ENCODE assay signal across 23 cellular contexts in genomic region chr20:25078662-25079061, GRCh38. TPM values are rescaled to one million over a fixed set of nuclear protein-coding genes. Genes with fewer than 3 reads are reported as not detected.
"Had no signal": no experiment of that assay in that cellular context is flagged by ENCODE, and none has a peak within 500 bp of the region (broad histone marks: within the 10 kb centered on the region; RNA-seq: fewer than 3 reads in every experiment).

No MANE protein-coding gene starts in this region.

- H3K36me3 Mint-ChIP-seq: activated naive CD4-positive, alpha-beta T cell treated with anti-CD3 and anti-CD28 coated beads, Interleukin-2, amount 50 U/mL, for 24 hours; WTC11 had no signal

- H3K4me1 Mint-ChIP-seq: nephron had no signal

- H3K27ac Mint-ChIP-seq: activated naive CD4-positive, alpha-beta T cell treated with anti-CD3 and anti-CD28 coated beads, Interleukin-2, amount 50 U/mL, for 24 hours; activated T-helper 1 cell treated with anti-CD3 and anti-CD28 coated beads, Interleukin-12 subunit alpha, Interleukin-12 subunit beta, Interleukin-2, Interleukin-4 antibody, amounts not matched to agents 30 ng/mL and 10 ng/mL and 1 ng/mL, durations not matched to agents 14 hours and 24 hours and 36 hours; nephron; T-helper 1 cell treated with Interleukin-12 subunit alpha and Interleukin-12 subunit beta and Interleukin-4 antibody, amounts not matched to agents 30 μg/mL and 1 μg/mL, for 36 hours; WTC11 had no signal

- H3K4me3 ChIP-seq: body of pancreas, right lobe of liver had no signal

- H3K9me3 ChIP-seq: body of pancreas, esophagus muscularis mucosa, neutrophil, pancreas, right lobe of liver, tibial artery had no signal

- ATAC-seq: right lobe of liver; stimulated activated naive CD8-positive, alpha-beta T cell treated with anti-CD3 and anti-CD28 coated beads, Interleukin-15, Interleukin-2, amounts not matched to agents 100 U/mL and 50 U/mL, for 24 hours; WTC11 had no signal

- DNase-seq: activated gamma-delta T cell; anterior cingulate cortex; body of pancreas; dorsolateral prefrontal cortex; glutamatergic neuron; hippocampal formation; left ventricle myocardium superior; mammary epithelial cell; midbrain; pancreas; right lobe of liver; stimulated activated CD4-positive, alpha-beta T cell treated with anti-CD3 and anti-CD28 coated beads, Interleukin-15, amount 100 ng/mL, for 24 hours; stimulated activated naive CD8-positive, alpha-beta T cell treated with anti-CD3 and anti-CD28 coated beads, Interleukin-15, Interleukin-2, amounts not matched to agents 100 U/mL and 50 U/mL, for 24 hours; T1000; tibial artery had no signal

- H3K27ac ChIP-seq: neutrophil, pancreas, right lobe of liver, tibial artery had no signal

- H3K36me3 ChIP-seq: esophagus muscularis mucosa, neutrophil, pancreas, right lobe of liver, tibial artery had no signal

- H3K4me3 Mint-ChIP-seq: activated naive CD4-positive, alpha-beta T cell treated with anti-CD3 and anti-CD28 coated beads, Interleukin-2, amount 50 U/mL, for 24 hours; activated T-helper 1 cell treated with anti-CD3 and anti-CD28 coated beads, Interleukin-12 subunit alpha, Interleukin-12 subunit beta, Interleukin-2, Interleukin-4 antibody, amounts not matched to agents 30 ng/mL and 10 ng/mL and 1 ng/mL, durations not matched to agents 14 hours and 24 hours and 36 hours; nephron; T-helper 1 cell treated with Interleukin-12 subunit alpha and Interleukin-12 subunit beta and Interleukin-4 antibody, amounts not matched to agents 30 μg/mL and 1 μg/mL, for 36 hours had no signal

- H3K9me3 Mint-ChIP-seq: activated naive CD4-positive, alpha-beta T cell treated with anti-CD3 and anti-CD28 coated beads, Interleukin-2, amount 50 U/mL, for 24 hours; activated T-helper 1 cell treated with anti-CD3 and anti-CD28 coated beads, Interleukin-12 subunit alpha, Interleukin-12 subunit beta, Interleukin-2, Interleukin-4 antibody, amounts not matched to agents 30 ng/mL and 10 ng/mL and 1 ng/mL, durations not matched to agents 14 hours and 24 hours and 36 hours; T-helper 1 cell treated with Interleukin-12 subunit alpha and Interleukin-12 subunit beta and Interleukin-4 antibody, amounts not matched to agents 30 μg/mL and 1 μg/mL, for 36 hours had no signal

RNA-seq across cellular contexts. Expression of gene VSX1, which starts 3.3 kb away (rescaled TPM):
- total RNA-seq: activated T-helper 1 cell treated with anti-CD3 and anti-CD28 coated beads, Interleukin-12 subunit alpha, Interleukin-12 subunit beta, Interleukin-2, Interleukin-4 antibody, amounts not matched to agents 30 ng/mL and 10 ng/mL and 1 ng/mL, durations not matched to agents 14 hours and 24 hours and 36 hours; frontal cortex; left ventricle myocardium superior; mammary epithelial cell; WTC11 had no signal
- polyA plus RNA-seq: mammary epithelial cell had no signal
